12 cellular contexts compared by ENCODE assay signal in the genomic region with DNA sequence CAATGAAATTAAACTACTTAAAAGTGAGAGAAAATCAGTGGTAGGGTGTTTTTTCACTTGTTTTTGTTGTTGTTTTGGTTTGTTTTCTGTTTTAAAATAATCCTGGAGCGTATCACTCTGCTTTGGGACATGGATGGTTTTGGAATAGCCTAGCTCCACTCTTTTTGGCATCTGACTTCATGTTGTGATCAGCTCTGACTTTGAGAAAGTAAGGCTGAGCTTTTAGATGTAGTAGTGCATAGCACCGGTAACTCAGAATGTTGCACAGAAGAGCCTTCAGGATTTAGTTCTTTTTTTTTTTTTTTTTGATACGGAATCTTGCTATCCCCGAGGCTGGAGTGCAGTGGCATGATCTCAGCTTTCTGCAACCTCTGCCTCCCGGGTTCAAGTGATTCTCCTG. TPM values are rescaled to one million over a fixed set of nuclear protein-coding genes. Genes with fewer than 3 reads are reported as not detected.
A peak's percentile ranks its signal among the peaks of the same experiment; 100 is the strongest.
DNase-seq lines count a peak whose midpoint lies in the region; ATAC-seq and TF ChIP-seq lines count a peak whose summit lies in the region.
"Had no signal": no experiment of that assay in that cellular context is flagged by ENCODE, and none has a peak within 500 bp of the region (broad histone marks: within the 10 kb centered on the region; RNA-seq: fewer than 3 reads in every experiment).

No MANE protein-coding gene starts in this region.

- no peaks in the 10 kb centered on the region for H3K9me3 ChIP-seq in right atrium auricular region
- H3K9me3 ChIP-seq in neutrophil, result no peaks in the 10 kb centered on the region
- H3K9me3 ChIP-seq: BLaER1 had no signal

- H3K27ac ChIP-seq in right atrium auricular region, result no peak overlapping the region
- peak overlapping the region; percentile 85 for H3K27ac ChIP-seq in neutrophil
- H3K27ac ChIP-seq: BLaER1, HL-60 had no signal

- H3K4me1 ChIP-seq in right atrium auricular region (peaks cover 0 to 27% of the 10 kb centered on the region in 2 donors), neutrophil (ENCODE audit: control insufficient read depth in 1 of 2, insufficient read depth in 1 of 2, low read depth in 1 of 2, low read length in 1 of 2) (peaks cover 44 to 51% of the 10 kb centered on the region in 2 experiments)

- in situ Hi-C loops in G401 (cut with HindIII; ENCODE audit: low sequenced_read_pairs), result no loop called here

- H3K4me1 Mint-ChIP-seq in activated naive CD8-positive, alpha-beta T cell treated with anti-CD3 and anti-CD28 coated beads, Interleukin-2, amount 50 U/mL, for 24 hours, result peaks cover 42% of the 10 kb centered on the region
- H3K4me1 Mint-ChIP-seq: GM23338 had no signal

- TF ChIP-seq CTCF in right atrium auricular region (IDR thresholded peaks at IDR 0.05), result no peak
- no peak for TF ChIP-seq CTCF in neutrophil (IDR thresholded peaks at IDR 0.05)

- intact Hi-C loops in left ventricle myocardium superior (cut with micrococcal nuclease), result no loop called here

- ATAC-seq in left ventricle myocardium superior (peak; percentile 48), HG03521 (IDR thresholded peaks at IDR 0.05; ENCODE audit: unreplicated experiment) (no peak)
- no peak for ATAC-seq in activated naive CD8-positive, alpha-beta T cell treated with anti-CD3 and anti-CD28 coated beads, Interleukin-2, amount 50 U/mL, for 24 hours
- ATAC-seq: GM23338 had no signal

- H3K36me3 ChIP-seq in right atrium auricular region, result peaks cover 39% of the 10 kb centered on the region
- peaks cover 43% of the 10 kb centered on the region for H3K36me3 ChIP-seq in neutrophil

- no peaks in the 10 kb centered on the region for H3K27me3 Mint-ChIP-seq in activated naive CD8-positive, alpha-beta T cell treated with anti-CD3 and anti-CD28 coated beads, Interleukin-2, amount 50 U/mL, for 24 hours

- H3K9me3 Mint-ChIP-seq in activated naive CD8-positive, alpha-beta T cell treated with anti-CD3 and anti-CD28 coated beads, Interleukin-2, amount 50 U/mL, for 24 hours, result no peaks in the 10 kb centered on the region
- H3K9me3 Mint-ChIP-seq: GM23338 had no signal

- peak overlapping the region; percentile 74 for H3K27ac Mint-ChIP-seq in activated naive CD8-positive, alpha-beta T cell treated with anti-CD3 and anti-CD28 coated beads, Interleukin-2, amount 50 U/mL, for 24 hours
- H3K27ac Mint-ChIP-seq: GM23338 had no signal

- H3K4me3 ChIP-seq in right atrium auricular region (no peak overlapping the region), neutrophil (ENCODE audit: low read depth in 1 of 2, low read length in 1 of 2) (no peak overlapping the region)
- H3K4me3 ChIP-seq: BLaER1, GM23338 had no signal

- no peak for DNase-seq in left ventricle myocardium superior
- no peak for DNase-seq in right atrium auricular region (ENCODE audit: low spot score)
- DNase-seq in activated naive CD8-positive, alpha-beta T cell treated with anti-CD3 and anti-CD28 coated beads, Interleukin-2, amount 50 U/mL, for 24 hours, result no peak
- no peak for DNase-seq in activated CD4-positive, alpha-beta T cell treated with anti-CD3 and anti-CD28 coated beads, Interleukin-2, amount 50 U/mL, for 48 hours
- no peak for DNase-seq in G401 (ENCODE audit: low spot score)
- DNase-seq: DMS53, H7 had no signal

- H3K27me3 ChIP-seq in right atrium auricular region (no peaks in the 10 kb centered on the region), neutrophil (no peaks in the 10 kb centered on the region)
- H3K27me3 ChIP-seq: BLaER1 had no signal

- peaks cover 26% of the 10 kb centered on the region for H3K36me3 Mint-ChIP-seq in activated naive CD8-positive, alpha-beta T cell treated with anti-CD3 and anti-CD28 coated beads, Interleukin-2, amount 50 U/mL, for 24 hours (ENCODE audit: low read depth)

- H3K4me3 Mint-ChIP-seq in activated naive CD8-positive, alpha-beta T cell treated with anti-CD3 and anti-CD28 coated beads, Interleukin-2, amount 50 U/mL, for 24 hours, result no peak overlapping the region
- H3K4me3 Mint-ChIP-seq: GM23338 had no signal

RNA-seq across cellular contexts. Expression of a gene that starts 8.1 kb away (rescaled TPM):
- 18.7 TPM for total RNA-seq in left ventricle myocardium superior
- 10 to 100 TPM; 17.9 to 26.5 TPM for total RNA-seq in right atrium auricular region
- total RNA-seq in G401 (2014; rRNA removed; shearing (Covaris generic)), result 31.8 and 47.3 TPM in 2 replicates

RNA-seq across cellular contexts. Expression of a gene that starts 24.8 kb away (rescaled TPM):
- total RNA-seq in left ventricle myocardium superior, result 17.8 TPM
- 10 to 100 TPM in 1 of 2 donors, 1 to 10 TPM in 1; 8.8 to 11.2 TPM for total RNA-seq in right atrium auricular region
- total RNA-seq in G401 (2014; rRNA removed; shearing (Covaris generic)), result 6.9 and 7.7 TPM in 2 replicates
